ENCODE assay signal across 8 cellular contexts in genomic region chr14:74954232-74954946, GRCh38. TPM values are rescaled to one million over a fixed set of nuclear protein-coding genes. Genes with fewer than 3 reads are reported as not detected.
DNase-seq lines count a peak whose midpoint lies in the region; ATAC-seq and TF ChIP-seq lines count a peak whose summit lies in the region.

No MANE protein-coding gene starts in this region.

- ATAC-seq in GM18909 (IDR thresholded peaks at IDR 0.05; ENCODE audit: poor library complexity, unreplicated experiment) = no peak

- no peaks in the 10 kb centered on the region for H3K4me1 Mint-ChIP-seq in activated naive CD8-positive, alpha-beta T cell treated with anti-CD3 and anti-CD28 coated beads for 36 hours

- H3K27ac Mint-ChIP-seq in activated naive CD8-positive, alpha-beta T cell treated with anti-CD3 and anti-CD28 coated beads for 36 hours = no peak overlapping the region

- DNase-seq in MG63 (no peak), SK-N-SH (peak; percentile 82), right atrium auricular region (ENCODE audit: low spot score) (no peak), thyroid gland (peak; percentile 85 to 87), UCSD-AML1 (lab: John Stamatoyannopoulos, UW; ENCODE audit: unreplicated experiment) (no peak), GDM1 (lab: John Stamatoyannopoulos, UW) (no peak)
- no peak for DNase-seq in activated naive CD8-positive, alpha-beta T cell treated with anti-CD3 and anti-CD28 coated beads for 36 hours

- no peaks in the 10 kb centered on the region for H3K79me2 ChIP-seq in SK-N-SH (ENCODE audit: insufficient read depth)

- H3F3A ChIP-seq in SK-N-SH (replicated peaks; ENCODE audit: insufficient read depth) = no peaks in the 10 kb centered on the region

- peak overlapping the region in 1 of 2 experiments; percentile 51; a peak in 1 of 4 replicates for H3K27ac ChIP-seq in SK-N-SH (ENCODE audit: low read depth in 2 of 2, low read length in 1 of 2)
- peak overlapping the region; percentile 16 to 50 for H3K27ac ChIP-seq in right atrium auricular region
- H3K27ac ChIP-seq in thyroid gland = peak overlapping the region; percentile 57 to 90 (median 86)

- no peaks in the 10 kb centered on the region for H3K36me3 ChIP-seq in MG63
- no peaks in the 10 kb centered on the region for H3K36me3 ChIP-seq in SK-N-SH (replicated peaks in 1 of 2; ENCODE audit: control insufficient read depth in 1 of 2, insufficient read depth in 2 of 2, low read length in 1 of 2)
- no peaks in the 10 kb centered on the region for H3K36me3 ChIP-seq in right atrium auricular region
- H3K36me3 ChIP-seq in thyroid gland = peaks cover 0 to under 1% of the 10 kb centered on the region in 2 donors

- intact Hi-C loops in thyroid gland (cut with DNase I) = loop anchor here (5.0 kb wide), 1 partner anchor 53 kb away; no protein-coding TSS in a partner anchor

- H3K27me3 ChIP-seq in MG63 (no peaks in the 10 kb centered on the region), SK-N-SH (ENCODE audit: insufficient read depth) (no peaks in the 10 kb centered on the region), right atrium auricular region (no peaks in the 10 kb centered on the region), thyroid gland (no peaks in the 10 kb centered on the region)

- no peaks in the 10 kb centered on the region for H3K9me2 ChIP-seq in SK-N-SH

- no peak for TF ChIP-seq EP300 in SK-N-SH (IDR thresholded peaks at IDR 0.05; ENCODE audit: borderline replicate concordance in 1 of 2, low read depth in 1 of 2, low read length in 1 of 2)

- H3K4me1 ChIP-seq in SK-N-SH (ENCODE audit: control insufficient read depth in 1 of 2, insufficient read depth in 2 of 2, low read depth in 1 of 2, low read length in 1 of 2) (peaks cover 0 to 43% of the 10 kb centered on the region in 2 experiments; a peak in 2 of 4 replicates), right atrium auricular region (peaks cover 0 to 29% of the 10 kb centered on the region in 2 donors), thyroid gland (peaks cover 34 to 65% of the 10 kb centered on the region in 2 donors)

- CTCF ChIA-PET in SK-N-SH (lab: Yijun Ruan, JAX) = interaction anchor here (0.7 to 18.5 kb wide), 17 partner anchors 9 to 354 kb away, joined by 3 to 290 read pairs (median 5); no protein-coding TSS in a partner anchor

- no peak for TF ChIP-seq CTCF in SK-N-SH (IDR thresholded peaks at IDR 0.05)
- no peak for TF ChIP-seq CTCF in right atrium auricular region (IDR thresholded peaks at IDR 0.05)
- no peak for TF ChIP-seq CTCF in thyroid gland (IDR thresholded peaks at IDR 0.05)

- peak in 1 of 2 donors; percentile 69 for TF ChIP-seq POLR2A in thyroid gland (IDR thresholded peaks at IDR 0.05)

- H3K9me3 ChIP-seq in MG63 (no peaks in the 10 kb centered on the region), SK-N-SH (no peaks in the 10 kb centered on the region), right atrium auricular region (no peaks in the 10 kb centered on the region), thyroid gland (no peaks in the 10 kb centered on the region)

- POLR2A ChIA-PET in SK-N-SH (lab: Yijun Ruan, JAX) = interaction anchor here (0.6 to 2.0 kb wide), 7 partner anchors 10 to 115 kb away, joined by 3 to 6 read pairs (median 4); partner anchors contain the start of gene ZC2HC1C

- no peak overlapping the region for H3K4me3 Mint-ChIP-seq in activated naive CD8-positive, alpha-beta T cell treated with anti-CD3 and anti-CD28 coated beads for 36 hours

- peak overlapping the region; percentile 60 for H3K4me3 ChIP-seq in MG63
- H3K4me3 ChIP-seq in SK-N-SH (ENCODE audit: low read depth in 2 of 2, low read length in 1 of 2) = peak overlapping the region; percentile 49 to 65
- H3K4me3 ChIP-seq in right atrium auricular region = peak overlapping the region; percentile 53 to 62
- H3K4me3 ChIP-seq in thyroid gland (replicated peaks in 1 of 3) = peak overlapping the region; percentile 3 to 75 (median 75)

- H3K27me3 Mint-ChIP-seq in activated naive CD8-positive, alpha-beta T cell treated with anti-CD3 and anti-CD28 coated beads for 36 hours = peaks cover 14% of the 10 kb centered on the region

- H3K9me3 Mint-ChIP-seq in activated naive CD8-positive, alpha-beta T cell treated with anti-CD3 and anti-CD28 coated beads for 36 hours = no peaks in the 10 kb centered on the region

- no peaks in the 10 kb centered on the region for H3K36me3 Mint-ChIP-seq in activated naive CD8-positive, alpha-beta T cell treated with anti-CD3 and anti-CD28 coated beads for 36 hours

- H4K20me1 ChIP-seq in SK-N-SH (ENCODE audit: insufficient read depth) = no peaks in the 10 kb centered on the region

- WGBS in SK-N-SH (ENCODE audit: low lambda C conversion rate) = 27% methylated on average over 7 of the region's 18 CpGs
- 10 to 11% methylated on average over 2 to 6 of the region's 18 CpGs for WGBS in thyroid gland, 2 donors

- no peak overlapping the region for H2AFZ ChIP-seq in SK-N-SH (ENCODE audit: low read depth)

- H3K9ac ChIP-seq in SK-N-SH = no peak overlapping the region

- TF ChIP-seq RAD21 in SK-N-SH (IDR thresholded peaks at IDR 0.05; ENCODE audit: low read length) = no peak

- H3K4me2 ChIP-seq in SK-N-SH = peak overlapping the region; percentile 85; the same call in 1 of the 2 replicates

TF ChIP-seq in SK-N-SH, 30 proteins besides CTCF, POLR2A, EP300 and RAD21:
- TF ChIP-seq NFIC (IDR thresholded peaks at IDR 0.05; ENCODE audit: borderline replicate concordance) (peak; percentile 54), TEAD4 (IDR thresholded peaks at IDR 0.05; ENCODE audit: borderline replicate concordance, insufficient read depth) (no peak), RXRA (IDR thresholded peaks at IDR 0.05; ENCODE audit: borderline replicate concordance, low read depth) (no peak), PBX3 (IDR thresholded peaks at IDR 0.05) (no peak), MEF2A (IDR thresholded peaks at IDR 0.05; ENCODE audit: borderline replicate concordance, low read depth) (no peak), CHD2 (IDR thresholded peaks at IDR 0.05; ENCODE audit: low read length, partially characterized antibody) (no peak), REST (IDR thresholded peaks at IDR 0.05; ENCODE audit: low read depth, low read length) (no peak)

RNA-seq across cellular contexts. Expression of gene PGF, which starts 1.0 kb away (rescaled TPM):
- 49.2 and 50.6 TPM in 2 replicates for total RNA-seq in MG63 (2014; rRNA removed; shearing (Covaris generic); ENCODE audit: low replicate concordance)
- polyA plus RNA-seq in SK-N-SH (2012; rRNA removed) = 2.3 and 4.4 TPM in 2 replicates
- 2.0 and 3.5 TPM in 2 replicates for polyA plus RNA-seq in SK-N-SH (2012; cell fraction: cytosol; rRNA removed)
- 2.6 and 3.5 TPM in 2 replicates for polyA plus RNA-seq in SK-N-SH (2012; cell fraction: nucleus; rRNA removed)
- 1 to 10 TPM; 3.3 to 7.0 TPM for total RNA-seq in right atrium auricular region
- total RNA-seq in thyroid gland = 10 to 100 TPM; 34.4 to 68.8 (median 61.0) TPM
- total RNA-seq in activated naive CD8-positive, alpha-beta T cell treated with anti-CD3 and anti-CD28 coated beads for 36 hours = under 1 TPM in 1 of 2 experiments, not detected in 1; 0.21 TPM

RNA-seq across cellular contexts. Expression of gene RPS6KL1, which starts 31.3 kb away (rescaled TPM):
- 5.4 and 11.3 TPM in 2 replicates for total RNA-seq in MG63 (2014; rRNA removed; shearing (Covaris generic); ENCODE audit: low replicate concordance)
- polyA plus RNA-seq in SK-N-SH (2012; rRNA removed) = 2.5 and 4.4 TPM in 2 replicates
- polyA plus RNA-seq in SK-N-SH (2012; cell fraction: cytosol; rRNA removed) = 1.2 and 2.1 TPM in 2 replicates
- 12.2 and 14.8 TPM in 2 replicates for polyA plus RNA-seq in SK-N-SH (2012; cell fraction: nucleus; rRNA removed)
- 10 to 100 TPM in 1 of 2 donors, 1 to 10 TPM in 1; 7.6 to 10.3 TPM for total RNA-seq in right atrium auricular region
- total RNA-seq in thyroid gland = 10 to 100 TPM in 2 of 4 donors, 1 to 10 TPM in 2; 5.7 to 16.4 (median 9.5) TPM
- 1 to 10 TPM; 6.0 to 6.5 TPM for total RNA-seq in activated naive CD8-positive, alpha-beta T cell treated with anti-CD3 and anti-CD28 coated beads for 36 hours

RNA-seq across cellular contexts. Expression of gene EIF2B2, which starts 48.3 kb away (rescaled TPM):
- 48.2 and 87.3 TPM in 2 replicates for total RNA-seq in MG63 (2014; rRNA removed; shearing (Covaris generic); ENCODE audit: low replicate concordance)
- polyA plus RNA-seq in SK-N-SH (2012; rRNA removed) = 111 and 125 TPM in 2 replicates
- 96.3 and 101 TPM in 2 replicates for polyA plus RNA-seq in SK-N-SH (2012; cell fraction: cytosol; rRNA removed)
- polyA plus RNA-seq in SK-N-SH (2012; cell fraction: nucleus; rRNA removed) = 86.6 and 105 TPM in 2 replicates
- total RNA-seq in right atrium auricular region = 10 to 100 TPM; 26.1 to 35.3 TPM
- 10 to 100 TPM; 47.0 to 94.8 (median 69.3) TPM for total RNA-seq in thyroid gland
- total RNA-seq in activated naive CD8-positive, alpha-beta T cell treated with anti-CD3 and anti-CD28 coated beads for 36 hours = 10 to 100 TPM; 55.6 to 60.1 TPM

Comparison
In these comparisons a context has a peak if more than half of its experiments do, and no peak if none do; other contexts are left out.
1. DNase-seq: peak in SK-N-SH (single experiment) and thyroid gland (2 of 2); none in MG63 (single experiment), right atrium auricular region (single experiment), UCSD-AML1 (single experiment), activated naive CD8-positive, alpha-beta T cell treated with anti-CD3 and anti-CD28 coated beads for 36 hours (single experiment) and GDM1 (single experiment).
2. Peak in every context shown above with its lines, with median percentiles within 50 percentile points of each other: H3K4me3 ChIP-seq.